Comparison of ENCODE assay signal across 1 cellular context in the genomic region with DNA sequence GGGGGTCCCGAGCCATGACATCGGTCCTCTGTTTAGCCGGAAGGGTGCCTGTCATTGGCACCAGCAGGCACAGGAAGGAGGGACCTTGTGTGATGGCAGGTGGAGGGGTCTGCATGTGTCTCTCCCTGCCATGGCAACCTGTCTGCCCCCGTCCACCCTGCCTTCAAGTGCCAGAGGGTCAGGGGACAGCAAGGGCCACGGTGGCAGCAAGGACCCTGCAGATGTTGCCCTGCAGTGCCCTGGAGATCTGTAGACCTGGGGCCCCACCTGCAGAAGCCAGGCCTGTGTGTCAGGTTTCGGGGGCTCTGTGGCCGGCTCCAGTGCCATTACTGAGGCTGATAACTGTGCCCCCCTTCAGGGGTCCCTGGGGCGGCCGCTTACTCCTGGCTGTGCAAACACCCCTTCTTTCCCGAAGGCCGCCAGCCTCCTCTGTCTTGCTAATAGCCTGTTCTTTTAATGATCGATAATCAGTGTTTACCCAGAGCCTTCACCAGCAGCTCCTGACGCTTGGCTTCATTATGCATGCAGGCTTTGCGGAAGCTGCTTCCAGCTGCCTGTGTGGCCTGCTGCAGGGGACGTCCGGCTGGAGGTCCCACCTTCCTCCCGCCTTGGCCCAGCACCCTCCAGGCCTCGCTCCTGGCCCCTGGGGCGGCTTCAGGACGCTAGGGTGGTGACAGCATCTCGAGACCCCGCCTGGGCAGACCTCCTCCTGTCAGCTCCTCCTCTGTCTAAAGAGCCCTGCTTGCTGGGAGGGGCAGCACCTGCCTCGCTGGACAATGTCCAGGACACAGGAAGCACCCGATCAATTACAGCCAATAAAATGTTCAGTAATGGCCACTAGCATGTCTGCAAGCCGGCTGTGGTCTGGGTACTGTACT.
A peak's percentile ranks its signal among the peaks of the same experiment; 100 is the strongest.
TF ChIP-seq lines count a peak whose summit lies in the region.

No MANE protein-coding gene starts in this region.

TF ChIP-seq in liver, 16 proteins besides CTCF, POLR2A, EP300 and RAD21:
- TF ChIP-seq ZBTB33 (IDR thresholded peaks at IDR 0.05) = no peak
- TF ChIP-seq HNF4G (IDR thresholded peaks at IDR 0.05) = no peak
- TF ChIP-seq SP1 (IDR thresholded peaks at IDR 0.05) = no peak
- TF ChIP-seq, protein P1, sequence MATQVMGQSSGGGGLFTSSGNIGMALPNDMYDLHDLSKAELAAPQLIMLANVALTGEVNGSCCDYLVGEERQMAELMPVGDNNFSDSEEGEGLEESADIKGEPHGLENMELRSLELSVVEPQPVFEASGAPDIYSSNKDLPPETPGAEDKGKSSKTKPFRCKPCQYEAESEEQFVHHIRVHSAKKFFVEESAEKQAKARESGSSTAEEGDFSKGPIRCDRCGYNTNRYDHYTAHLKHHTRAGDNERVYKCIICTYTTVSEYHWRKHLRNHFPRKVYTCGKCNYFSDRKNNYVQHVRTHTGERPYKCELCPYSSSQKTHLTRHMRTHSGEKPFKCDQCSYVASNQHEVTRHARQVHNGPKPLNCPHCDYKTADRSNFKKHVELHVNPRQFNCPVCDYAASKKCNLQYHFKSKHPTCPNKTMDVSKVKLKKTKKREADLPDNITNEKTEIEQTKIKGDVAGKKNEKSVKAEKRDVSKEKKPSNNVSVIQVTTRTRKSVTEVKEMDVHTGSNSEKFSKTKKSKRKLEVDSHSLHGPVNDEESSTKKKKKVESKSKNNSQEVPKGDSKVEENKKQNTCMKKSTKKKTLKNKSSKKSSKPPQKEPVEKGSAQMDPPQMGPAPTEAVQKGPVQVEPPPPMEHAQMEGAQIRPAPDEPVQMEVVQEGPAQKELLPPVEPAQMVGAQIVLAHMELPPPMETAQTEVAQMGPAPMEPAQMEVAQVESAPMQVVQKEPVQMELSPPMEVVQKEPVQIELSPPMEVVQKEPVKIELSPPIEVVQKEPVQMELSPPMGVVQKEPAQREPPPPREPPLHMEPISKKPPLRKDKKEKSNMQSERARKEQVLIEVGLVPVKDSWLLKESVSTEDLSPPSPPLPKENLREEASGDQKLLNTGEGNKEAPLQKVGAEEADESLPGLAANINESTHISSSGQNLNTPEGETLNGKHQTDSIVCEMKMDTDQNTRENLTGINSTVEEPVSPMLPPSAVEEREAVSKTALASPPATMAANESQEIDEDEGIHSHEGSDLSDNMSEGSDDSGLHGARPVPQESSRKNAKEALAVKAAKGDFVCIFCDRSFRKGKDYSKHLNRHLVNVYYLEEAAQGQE (IDR thresholded peaks at IDR 0.05) = no peak
- TF ChIP-seq JUND (IDR thresholded peaks at IDR 0.05) = no peak
- no peak for TF ChIP-seq EGR1 (IDR thresholded peaks at IDR 0.05; ENCODE audit: low read depth in 2 of 2)
- no peak for TF ChIP-seq ATF3 (IDR thresholded peaks at IDR 0.05)
- peak; percentile 23 for TF ChIP-seq FOXA1 (IDR thresholded peaks at IDR 0.05)
- no peak for TF ChIP-seq HNF4A (conservative IDR thresholded peaks at IDR 0.05)
- TF ChIP-seq FOXA2 (IDR thresholded peaks at IDR 0.05) = peak; percentile 63
- no peak for TF ChIP-seq MAX (IDR thresholded peaks at IDR 0.05)
